Comparison of ENCODE assay signal across 30 cellular contexts in genomic region chr18:67081866-67082265, GRCh38.
"Had no signal": no experiment of that assay in that cellular context is flagged by ENCODE, and none has a peak within 500 bp of the region (broad histone marks: within the 10 kb centered on the region; RNA-seq: fewer than 3 reads in every experiment).

No MANE protein-coding gene starts in this region.

- H3K9me3 Mint-ChIP-seq: activated CD4-positive, alpha-beta memory T cell treated with anti-CD3 and anti-CD28 coated beads for 36 hours; activated CD4-positive, alpha-beta T cell treated with anti-CD3 and anti-CD28 coated beads, Interleukin-2, amount 10 ng/mL, durations not matched to agents 24 days and 14 days; neural progenitor cell; stimulated activated naive B cell treated with anti-CD40 and anti-IgM and Interleukin-4, amounts not matched to agents 10 μg/mL and 1 μg/mL and 100 μg/mL, for 72 hours had no signal

- ATAC-seq: effector memory CD8-positive, alpha-beta T cell; gastroesophageal sphincter; left lung; lower lobe of right lung; natural killer cell; right cardiac atrium; stimulated activated naive B cell treated with anti-CD40 and anti-IgM and Interleukin-4, amounts not matched to agents 10 μg/mL and 1 μg/mL and 100 μg/mL, for 72 hours had no signal

- H3K36me3 ChIP-seq: brain microvascular endothelial cell, gastroesophageal sphincter, left lung, lower lobe of right lung, neural progenitor cell, tibial nerve, WERI-Rb-1 had no signal

- H3K4me1 Mint-ChIP-seq: activated CD4-positive, alpha-beta T cell treated with anti-CD3 and anti-CD28 coated beads, Interleukin-2, amount 10 ng/mL, durations not matched to agents 24 days and 14 days; natural killer cell; stimulated activated naive B cell treated with anti-CD40 and anti-IgM and Interleukin-4, amounts not matched to agents 10 μg/mL and 1 μg/mL and 100 μg/mL, for 72 hours had no signal

- H3K27me3 Mint-ChIP-seq: activated CD4-positive, alpha-beta memory T cell treated with anti-CD3 and anti-CD28 coated beads for 36 hours; activated CD4-positive, alpha-beta T cell treated with anti-CD3 and anti-CD28 coated beads, Interleukin-2, amount 10 ng/mL, durations not matched to agents 24 days and 14 days; effector memory CD8-positive, alpha-beta T cell; stimulated activated naive B cell treated with anti-CD40 and anti-IgM and Interleukin-4, amounts not matched to agents 10 μg/mL and 1 μg/mL and 100 μg/mL, for 72 hours had no signal

- H3K36me3 Mint-ChIP-seq: activated CD4-positive, alpha-beta memory T cell treated with anti-CD3 and anti-CD28 coated beads for 36 hours; natural killer cell; neural progenitor cell; stimulated activated naive B cell treated with anti-CD40 and anti-IgM and Interleukin-4, amounts not matched to agents 10 μg/mL and 1 μg/mL and 100 μg/mL, for 72 hours had no signal

- H3K27me3 ChIP-seq: brain microvascular endothelial cell, gastroesophageal sphincter, left lung, neural progenitor cell, tibial nerve had no signal

- H3K27ac ChIP-seq: brain microvascular endothelial cell, gastroesophageal sphincter, left lung, lower lobe of right lung, neural progenitor cell, parathyroid adenoma, tibial nerve, WERI-Rb-1 had no signal

- H3K9me3 ChIP-seq: gastroesophageal sphincter, left lung, lower lobe of right lung, tibial nerve had no signal

- H3K9ac ChIP-seq: neural progenitor cell, parathyroid adenoma had no signal

- H3K27ac Mint-ChIP-seq: activated CD4-positive, alpha-beta memory T cell treated with anti-CD3 and anti-CD28 coated beads for 36 hours; activated CD4-positive, alpha-beta T cell treated with anti-CD3 and anti-CD28 coated beads, Interleukin-2, amount 10 ng/mL, durations not matched to agents 24 days and 14 days; effector memory CD8-positive, alpha-beta T cell; natural killer cell; neural progenitor cell; stimulated activated naive B cell treated with anti-CD40 and anti-IgM and Interleukin-4, amounts not matched to agents 10 μg/mL and 1 μg/mL and 100 μg/mL, for 72 hours had no signal

- DNase-seq: activated CD4-positive, alpha-beta memory T cell treated with anti-CD3 and anti-CD28 coated beads for 36 hours; activated CD4-positive, alpha-beta T cell treated with anti-CD3 and anti-CD28 coated beads, Interleukin-2, amount 10 ng/mL, durations not matched to agents 24 days and 14 days; activated CD4-positive, CD25-positive, alpha-beta regulatory T cell treated with anti-CD3 and anti-CD28 coated beads, Interleukin-2, amount 50 U/mL, for 72 hours; activated CD8-positive, alpha-beta memory T cell treated with anti-CD3 and anti-CD28 coated beads, Interleukin-2, amount 50 U/mL, for 4 hours; activated gamma-delta T cell; activated naive CD4-positive, alpha-beta T cell treated with anti-CD3 and anti-CD28 coated beads, Interleukin-2, amount 50 U/mL, for 16 hours; activated T-cell treated with anti-CD3 and anti-CD28 coated beads, Interleukin-2, amount 50 U/mL, for 1 hour; amniotic stem cell; brain microvascular endothelial cell; caudate nucleus; cortex of kidney; effector memory CD8-positive, alpha-beta T cell; head of caudate nucleus; hippocampal formation; kidney glomerular epithelial cell; left lung; lower lobe of right lung; mesenchymal stem cell; natural killer cell; occipital lobe; right cardiac atrium; stimulated activated CD4-positive, alpha-beta T cell treated with anti-CD3 and anti-CD28 coated beads, Interleukin-15, amount 100 ng/mL, for 24 hours; stimulated activated CD4-positive, alpha-beta T cell treated with anti-CD3 and anti-CD28 coated beads, Interleukin-2, amount 100 ng/mL, for 24 hours; stimulated activated naive B cell treated with anti-CD40 and anti-IgM and Interleukin-4, amounts not matched to agents 10 μg/mL and 1 μg/mL and 100 μg/mL, for 72 hours; T1000; WERI-Rb-1 had no signal

- H3K4me3 Mint-ChIP-seq: activated CD4-positive, alpha-beta memory T cell treated with anti-CD3 and anti-CD28 coated beads for 36 hours; activated CD4-positive, alpha-beta T cell treated with anti-CD3 and anti-CD28 coated beads, Interleukin-2, amount 10 ng/mL, durations not matched to agents 24 days and 14 days; effector memory CD8-positive, alpha-beta T cell; natural killer cell; neural progenitor cell; stimulated activated naive B cell treated with anti-CD40 and anti-IgM and Interleukin-4, amounts not matched to agents 10 μg/mL and 1 μg/mL and 100 μg/mL, for 72 hours had no signal

- H3K4me1 ChIP-seq: gastroesophageal sphincter, left lung, lower lobe of right lung, neural progenitor cell, parathyroid adenoma, tibial nerve had no signal

- H3K4me3 ChIP-seq: gastroesophageal sphincter, left lung, lower lobe of right lung, neural progenitor cell, tibial nerve had no signal
